ENCODE assay signal across 1 cellular context in the genomic region with DNA sequence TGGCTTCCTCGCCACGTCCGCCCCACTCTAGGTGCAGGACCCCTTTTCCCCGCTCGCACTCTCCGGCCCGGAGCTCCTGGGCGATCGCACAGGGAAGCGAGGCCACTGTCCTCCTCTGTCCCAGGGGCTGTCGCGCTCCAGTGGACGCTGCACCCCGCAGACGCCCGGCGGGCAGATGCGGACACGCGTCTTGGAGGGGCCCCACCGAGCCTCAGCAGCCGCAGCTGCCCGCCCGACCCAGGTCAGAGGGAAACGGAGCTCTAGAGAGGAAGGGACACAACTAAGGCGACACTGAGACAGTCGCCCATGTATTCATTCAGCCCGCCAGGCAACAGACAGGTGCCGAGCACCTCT.
A peak's percentile ranks its signal among the peaks of the same experiment; 100 is the strongest.
TF ChIP-seq lines count a peak whose summit lies in the region.

No MANE protein-coding gene starts in this region.

TF ChIP-seq in WTC11, 78 proteins besides CTCF, POLR2A, EP300 and RAD21 (continued from another document):
- TF ChIP-seq, protein P1, sequence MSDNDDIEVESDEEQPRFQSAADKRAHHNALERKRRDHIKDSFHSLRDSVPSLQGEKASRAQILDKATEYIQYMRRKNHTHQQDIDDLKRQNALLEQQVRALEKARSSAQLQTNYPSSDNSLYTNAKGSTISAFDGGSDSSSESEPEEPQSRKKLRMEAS (CRISPR knock-in tag; IDR thresholded peaks at IDR 0.05) = no peak; the same call in 1 of the 2 replicates
- TF ChIP-seq ATF1 (CRISPR knock-in tag; IDR thresholded peaks at IDR 0.05) = no peak
- no peak for TF ChIP-seq NR1H2 (CRISPR knock-in tag; IDR thresholded peaks at IDR 0.05)
- TF ChIP-seq FOXP1 (CRISPR knock-in tag; IDR thresholded peaks at IDR 0.05; ENCODE audit: borderline replicate concordance) = peak; percentile 71
- TF ChIP-seq RORB (CRISPR knock-in tag; IDR thresholded peaks at IDR 0.05) = no peak
- TF ChIP-seq GABPB1 (CRISPR knock-in tag; IDR thresholded peaks at IDR 0.05) = no peak
- TF ChIP-seq, protein P2, sequence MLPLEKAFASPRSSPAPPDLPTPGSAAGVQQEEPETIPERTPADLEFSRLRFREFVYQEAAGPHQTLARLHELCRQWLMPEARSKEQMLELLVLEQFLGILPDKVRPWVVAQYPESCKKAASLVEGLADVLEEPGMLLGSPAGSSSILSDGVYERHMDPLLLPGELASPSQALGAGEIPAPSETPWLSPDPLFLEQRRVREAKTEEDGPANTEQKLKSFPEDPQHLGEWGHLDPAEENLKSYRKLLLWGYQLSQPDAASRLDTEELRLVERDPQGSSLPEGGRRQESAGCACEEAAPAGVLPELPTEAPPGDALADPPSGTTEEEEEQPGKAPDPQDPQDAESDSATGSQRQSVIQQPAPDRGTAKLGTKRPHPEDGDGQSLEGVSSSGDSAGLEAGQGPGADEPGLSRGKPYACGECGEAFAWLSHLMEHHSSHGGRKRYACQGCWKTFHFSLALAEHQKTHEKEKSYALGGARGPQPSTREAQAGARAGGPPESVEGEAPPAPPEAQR (CRISPR knock-in tag; IDR thresholded peaks at IDR 0.05) = no peak
- no peak; the same call in 1 of the 2 replicates for TF ChIP-seq JUN (CRISPR knock-in tag; IDR thresholded peaks at IDR 0.05)
- TF ChIP-seq ELF4 (CRISPR knock-in tag; IDR thresholded peaks at IDR 0.05; ENCODE audit: low read depth) = no peak
